Comparison of ENCODE assay signal across 8 cellular contexts in the genomic region with DNA sequence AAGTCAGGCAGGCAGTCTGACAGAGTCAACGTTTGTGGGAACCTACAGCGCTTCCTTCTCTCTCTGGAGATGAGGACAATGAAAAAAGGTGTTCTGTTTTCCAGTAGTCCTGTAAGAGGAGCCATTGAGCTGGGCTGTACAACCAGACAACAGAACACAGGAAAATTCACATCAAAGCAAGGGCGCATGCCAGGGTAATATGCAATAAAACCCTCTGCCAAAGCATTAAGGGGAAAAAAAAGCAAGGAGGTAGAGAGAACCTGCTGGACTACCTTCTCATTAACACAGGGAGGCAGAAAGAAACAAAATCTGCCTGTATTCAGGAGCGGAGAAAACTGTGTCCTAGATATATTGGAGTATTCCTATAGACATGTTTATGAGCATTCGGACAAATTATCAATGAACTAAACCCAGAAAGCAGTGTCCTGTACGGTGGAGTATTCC. TPM values are rescaled to one million over a fixed set of nuclear protein-coding genes. Genes with fewer than 3 reads are reported as not detected.
A peak's percentile ranks its signal among the peaks of the same experiment; 100 is the strongest.
DNase-seq lines count a peak whose midpoint lies in the region; ATAC-seq, FAIRE-seq and TF ChIP-seq lines count a peak whose summit lies in the region.

No MANE protein-coding gene starts in this region.

- FAIRE-seq in D721Med (lab: Jason Lieb, UNC) = no peak

- no peak overlapping the region for H3K27ac ChIP-seq in left ventricle myocardium inferior (replicated peaks)

- no peak for DNase-seq in D721Med (ENCODE audit: insufficient read length, low spot score)
- DNase-seq in HK-2 (ENCODE audit: unreplicated experiment) = peak; percentile 54
- DNase-seq in NCI-H526 (lab: John Stamatoyannopoulos, UW) = peak; percentile 93 to 94
- peak; percentile 86 for DNase-seq in adipocyte (ENCODE audit: low read depth)
- DNase-seq in left ventricle myocardium inferior = no peak
- peak; percentile 26 for DNase-seq in pulmonary artery endothelial cell (ENCODE audit: low read depth, low spot score)
- DNase-seq in occipital lobe (lab: John Stamatoyannopoulos, UW) = no peak

- intact Hi-C loops in left ventricle myocardium inferior (cut with micrococcal nuclease) = loop anchor here (10.0 kb wide), 1 partner anchor 51 kb away; no protein-coding TSS in a partner anchor

- H3K4me3 ChIP-seq in adipocyte (ENCODE audit: low read length) (peak overlapping the region; percentile 95), left ventricle myocardium inferior (peak overlapping the region; percentile 91)

- no peaks in the 10 kb centered on the region for H3K27me3 ChIP-seq in adipocyte (replicated peaks; ENCODE audit: control insufficient read depth, insufficient read depth, low read length)
- H3K27me3 ChIP-seq in left ventricle myocardium inferior (ENCODE audit: low read depth) = no peaks in the 10 kb centered on the region

- peaks cover 7% of the 10 kb centered on the region for H3K36me3 ChIP-seq in adipocyte (ENCODE audit: control insufficient read depth, insufficient read depth, low read length, severe bottlenecking)
- H3K36me3 ChIP-seq in left ventricle myocardium inferior = no peaks in the 10 kb centered on the region

- ATAC-seq in GM19455 (IDR thresholded peaks at IDR 0.05; ENCODE audit: unreplicated experiment) = no peak

- H3K4me1 ChIP-seq in adipocyte (ENCODE audit: control insufficient read depth, insufficient read depth, low read length) (peaks cover 40% of the 10 kb centered on the region), left ventricle myocardium inferior (peaks cover 25% of the 10 kb centered on the region)

- H3K9ac ChIP-seq in adipocyte (ENCODE audit: low read length) = peak overlapping the region; percentile 94

- peak; percentile 85 for TF ChIP-seq CTCF in D721Med (IDR thresholded peaks at IDR 0.05; ENCODE audit: insufficient read depth, missing control alignments)
- TF ChIP-seq CTCF in left ventricle myocardium inferior (IDR thresholded peaks at IDR 0.05; ENCODE audit: borderline replicate concordance) = peak; percentile 68

- H3K9me3 ChIP-seq in adipocyte (ENCODE audit: control insufficient read depth, low read length) (no peaks in the 10 kb centered on the region), left ventricle myocardium inferior (replicated peaks) (no peaks in the 10 kb centered on the region)

RNA-seq across cellular contexts. Expression of a gene that starts 1.3 kb away (rescaled TPM):
- 5.1 TPM for total RNA-seq in left ventricle myocardium inferior
- 2.6 and 4.6 TPM in 2 replicates for total RNA-seq in pulmonary artery endothelial cell
- 28.5 TPM for total RNA-seq in occipital lobe

Comparison
In these comparisons a context has a peak if more than half of its experiments do, and no peak if none do; other contexts are left out.
1. DNase-seq: peak in HK-2 (single experiment), NCI-H526 (2 of 2), adipocyte (single experiment) and pulmonary artery endothelial cell (single experiment); none in D721Med (single experiment), left ventricle myocardium inferior (single experiment) and occipital lobe (single experiment).